In the genomic region with DNA sequence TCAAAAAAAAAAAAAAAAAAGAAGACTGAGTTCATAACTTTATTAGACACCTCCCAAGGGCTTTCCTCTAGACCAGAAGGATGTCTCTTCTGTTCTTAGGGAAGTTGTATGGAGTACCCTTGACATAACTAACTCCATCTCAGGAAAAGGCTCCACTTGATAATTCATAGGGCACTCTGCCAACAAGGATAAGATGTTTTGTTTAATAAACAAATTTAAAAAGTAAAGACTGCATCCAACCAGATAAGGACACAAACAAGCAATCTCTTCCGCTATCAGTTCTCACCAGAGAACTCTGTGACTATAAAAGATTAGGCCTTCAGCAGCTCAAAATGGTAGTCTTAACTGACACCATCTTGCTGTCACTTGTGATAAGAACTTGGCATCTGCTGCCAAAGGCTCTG, we compare ENCODE assay signal across 31 cellular contexts.
"Had no signal": no experiment of that assay in that cellular context is flagged by ENCODE, and none has a peak within 500 bp of the region (broad histone marks: within the 10 kb centered on the region; RNA-seq: fewer than 3 reads in every experiment).

No MANE protein-coding gene starts in this region.

- H3K27me3 ChIP-seq: brain microvascular endothelial cell had no signal

- FAIRE-seq: astrocyte, bronchial epithelial cell, endothelial cell of umbilical vein, frontal cortex had no signal

- H3K4me3 ChIP-seq: coronary artery had no signal

- H3K36me3 ChIP-seq: brain microvascular endothelial cell had no signal

- DNase-seq: activated CD4-positive, alpha-beta memory T cell treated with anti-CD3 and anti-CD28 coated beads for 36 hours; activated CD4-positive, alpha-beta T cell treated with anti-CD3 and anti-CD28 coated beads for 36 hours; activated CD4-positive, alpha-beta T cell treated with anti-CD3 and anti-CD28 coated beads, Interleukin-2, amount 10 ng/mL, durations not matched to agents 24 days and 14 days; activated CD4-positive, CD25-positive, alpha-beta regulatory T cell; activated CD4-positive, CD25-positive, alpha-beta regulatory T cell treated with anti-CD3 and anti-CD28 coated beads, Interleukin-2, amount 50 U/mL, for 72 hours; activated CD8-positive, alpha-beta memory T cell treated with anti-CD3 and anti-CD28 coated beads, Interleukin-2, amount 50 U/mL, for 48 hours; activated effector memory CD4-positive, alpha-beta T cell treated with Interleukin-2 at 50 U/mL for 16 hours; activated gamma-delta T cell treated with Interleukin-2 at 50 U/mL for 16 hours; activated naive CD4-positive, alpha-beta T cell treated with anti-CD3 and anti-CD28 coated beads, Interleukin-2, amount 50 U/mL, for 16 hours; activated naive CD4-positive, alpha-beta T cell treated with Interleukin-2 at 50 U/mL for 16 hours; activated T-cell treated with anti-CD3 and anti-CD28 coated beads for 4 hours; activated T-cell treated with anti-CD3 and anti-CD28 coated beads, Interleukin-2, amount 50 U/mL, for 24 hours; amniotic stem cell; anterior cingulate cortex; brain microvascular endothelial cell; dermis blood vessel endothelial cell; effector CD4-positive, alpha-beta T cell; effector memory CD8-positive, alpha-beta T cell; foreskin fibroblast; head of caudate nucleus; T-helper 1 cell; T-helper 17 cell; T1000 had no signal

- H3K27ac ChIP-seq: brain microvascular endothelial cell, coronary artery, epithelial cell of prostate had no signal

- ATAC-seq: activated CD4-positive, alpha-beta T cell treated with anti-CD3 and anti-CD28 coated beads for 36 hours; activated T-helper 17 cell treated with anti-CD3 and anti-CD28 coated beads, Interleukin-2, amount 50 U/mL, for 72 hours; effector memory CD8-positive, alpha-beta T cell; esophagus mucosa; T-helper 17 cell had no signal
